1 cellular context compared by ENCODE assay signal in the genomic region with DNA sequence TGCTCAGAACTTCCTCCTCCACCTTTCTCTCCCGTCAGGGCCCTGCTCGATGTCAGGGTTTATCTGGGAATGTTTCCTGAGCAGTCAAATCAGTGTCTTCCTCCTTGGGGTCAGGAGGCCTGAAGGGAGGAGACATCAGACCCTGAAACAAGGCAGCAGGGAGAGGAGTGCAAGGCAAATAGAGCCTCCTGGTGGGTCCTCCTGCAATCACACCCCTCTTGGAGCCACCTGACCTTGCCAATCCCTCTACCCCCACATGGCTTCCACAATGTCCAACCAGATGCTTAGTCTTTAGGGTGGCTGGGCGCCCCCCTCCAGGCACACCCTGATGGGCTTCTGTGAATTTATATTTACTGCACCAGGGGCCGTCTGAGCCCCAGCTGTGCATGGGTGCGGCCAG.
TF ChIP-seq lines count a peak whose summit lies in the region.

No MANE protein-coding gene starts in this region.

TF ChIP-seq in GM23338, 12 proteins besides CTCF, POLR2A, EP300 and RAD21 (continued from another document):
- TF ChIP-seq, protein P1, sequence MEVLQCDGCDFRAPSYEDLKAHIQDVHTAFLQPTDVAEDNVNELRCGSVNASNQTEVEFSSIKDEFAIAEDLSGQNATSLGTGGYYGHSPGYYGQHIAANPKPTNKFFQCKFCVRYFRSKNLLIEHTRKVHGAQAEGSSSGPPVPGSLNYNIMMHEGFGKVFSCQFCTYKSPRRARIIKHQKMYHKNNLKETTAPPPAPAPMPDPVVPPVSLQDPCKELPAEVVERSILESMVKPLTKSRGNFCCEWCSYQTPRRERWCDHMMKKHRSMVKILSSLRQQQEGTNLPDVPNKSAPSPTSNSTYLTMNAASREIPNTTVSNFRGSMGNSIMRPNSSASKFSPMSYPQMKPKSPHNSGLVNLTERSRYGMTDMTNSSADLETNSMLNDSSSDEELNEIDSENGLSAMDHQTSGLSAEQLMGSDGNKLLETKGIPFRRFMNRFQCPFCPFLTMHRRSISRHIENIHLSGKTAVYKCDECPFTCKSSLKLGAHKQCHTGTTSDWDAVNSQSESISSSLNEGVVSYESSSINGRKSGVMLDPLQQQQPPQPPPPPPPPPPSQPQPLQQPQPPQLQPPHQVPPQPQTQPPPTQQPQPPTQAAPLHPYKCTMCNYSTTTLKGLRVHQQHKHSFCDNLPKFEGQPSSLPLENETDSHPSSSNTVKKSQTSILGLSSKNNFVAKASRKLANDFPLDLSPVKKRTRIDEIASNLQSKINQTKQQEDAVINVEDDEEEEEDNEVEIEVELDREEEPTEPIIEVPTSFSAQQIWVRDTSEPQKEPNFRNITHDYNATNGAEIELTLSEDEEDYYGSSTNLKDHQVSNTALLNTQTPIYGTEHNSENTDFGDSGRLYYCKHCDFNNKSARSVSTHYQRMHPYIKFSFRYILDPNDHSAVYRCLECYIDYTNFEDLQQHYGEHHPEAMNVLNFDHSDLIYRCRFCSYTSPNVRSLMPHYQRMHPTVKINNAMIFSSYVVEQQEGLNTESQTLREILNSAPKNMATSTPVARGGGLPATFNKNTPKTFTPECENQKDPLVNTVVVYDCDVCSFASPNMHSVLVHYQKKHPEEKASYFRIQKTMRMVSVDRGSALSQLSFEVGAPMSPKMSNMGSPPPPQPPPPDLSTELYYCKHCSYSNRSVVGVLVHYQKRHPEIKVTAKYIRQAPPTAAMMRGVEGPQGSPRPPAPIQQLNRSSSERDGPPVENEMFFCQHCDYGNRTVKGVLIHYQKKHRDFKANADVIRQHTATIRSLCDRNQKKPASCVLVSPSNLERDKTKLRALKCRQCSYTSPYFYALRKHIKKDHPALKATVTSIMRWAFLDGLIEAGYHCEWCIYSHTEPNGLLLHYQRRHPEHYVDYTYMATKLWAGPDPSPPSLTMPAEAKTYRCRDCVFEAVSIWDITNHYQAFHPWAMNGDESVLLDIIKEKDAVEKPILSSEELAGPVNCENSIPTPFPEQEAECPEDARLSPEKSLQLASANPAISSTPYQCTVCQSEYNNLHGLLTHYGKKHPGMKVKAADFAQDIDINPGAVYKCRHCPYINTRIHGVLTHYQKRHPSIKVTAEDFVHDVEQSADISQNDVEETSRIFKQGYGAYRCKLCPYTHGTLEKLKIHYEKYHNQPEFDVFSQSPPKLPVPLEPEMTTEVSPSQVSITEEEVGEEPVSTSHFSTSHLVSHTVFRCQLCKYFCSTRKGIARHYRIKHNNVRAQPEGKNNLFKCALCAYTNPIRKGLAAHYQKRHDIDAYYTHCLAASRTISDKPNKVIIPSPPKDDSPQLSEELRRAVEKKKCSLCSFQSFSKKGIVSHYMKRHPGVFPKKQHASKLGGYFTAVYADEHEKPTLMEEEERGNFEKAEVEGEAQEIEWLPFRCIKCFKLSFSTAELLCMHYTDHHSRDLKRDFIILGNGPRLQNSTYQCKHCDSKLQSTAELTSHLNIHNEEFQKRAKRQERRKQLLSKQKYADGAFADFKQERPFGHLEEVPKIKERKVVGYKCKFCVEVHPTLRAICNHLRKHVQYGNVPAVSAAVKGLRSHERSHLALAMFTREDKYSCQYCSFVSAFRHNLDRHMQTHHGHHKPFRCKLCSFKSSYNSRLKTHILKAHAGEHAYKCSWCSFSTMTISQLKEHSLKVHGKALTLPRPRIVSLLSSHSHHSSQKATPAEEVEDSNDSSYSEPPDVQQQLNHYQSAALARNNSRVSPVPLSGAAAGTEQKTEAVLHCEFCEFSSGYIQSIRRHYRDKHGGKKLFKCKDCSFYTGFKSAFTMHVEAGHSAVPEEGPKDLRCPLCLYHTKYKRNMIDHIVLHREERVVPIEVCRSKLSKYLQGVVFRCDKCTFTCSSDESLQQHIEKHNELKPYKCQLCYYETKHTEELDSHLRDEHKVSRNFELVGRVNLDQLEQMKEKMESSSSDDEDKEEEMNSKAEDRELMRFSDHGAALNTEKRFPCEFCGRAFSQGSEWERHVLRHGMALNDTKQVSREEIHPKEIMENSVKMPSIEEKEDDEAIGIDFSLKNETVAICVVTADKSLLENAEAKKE (CRISPR knock-in tag; IDR thresholded peaks at IDR 0.05), result no peak
- TF ChIP-seq NANOG (IDR thresholded peaks at IDR 0.05; ENCODE audit: borderline replicate concordance) (no peak), STAT1 (IDR thresholded peaks at IDR 0.05; ENCODE audit: unreplicated experiment) (no peak), JUNB (IDR thresholded peaks at IDR 0.05; ENCODE audit: unreplicated experiment) (no peak), EZH2 (IDR thresholded peaks at IDR 0.05; ENCODE audit: low read depth, unreplicated experiment) (no peak)
- TF ChIP-seq, protein P2, sequence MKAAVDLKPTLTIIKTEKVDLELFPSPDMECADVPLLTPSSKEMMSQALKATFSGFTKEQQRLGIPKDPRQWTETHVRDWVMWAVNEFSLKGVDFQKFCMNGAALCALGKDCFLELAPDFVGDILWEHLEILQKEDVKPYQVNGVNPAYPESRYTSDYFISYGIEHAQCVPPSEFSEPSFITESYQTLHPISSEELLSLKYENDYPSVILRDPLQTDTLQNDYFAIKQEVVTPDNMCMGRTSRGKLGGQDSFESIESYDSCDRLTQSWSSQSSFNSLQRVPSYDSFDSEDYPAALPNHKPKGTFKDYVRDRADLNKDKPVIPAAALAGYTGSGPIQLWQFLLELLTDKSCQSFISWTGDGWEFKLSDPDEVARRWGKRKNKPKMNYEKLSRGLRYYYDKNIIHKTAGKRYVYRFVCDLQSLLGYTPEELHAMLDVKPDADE (IDR thresholded peaks at IDR 0.05), result no peak
- TF ChIP-seq, protein P3, sequence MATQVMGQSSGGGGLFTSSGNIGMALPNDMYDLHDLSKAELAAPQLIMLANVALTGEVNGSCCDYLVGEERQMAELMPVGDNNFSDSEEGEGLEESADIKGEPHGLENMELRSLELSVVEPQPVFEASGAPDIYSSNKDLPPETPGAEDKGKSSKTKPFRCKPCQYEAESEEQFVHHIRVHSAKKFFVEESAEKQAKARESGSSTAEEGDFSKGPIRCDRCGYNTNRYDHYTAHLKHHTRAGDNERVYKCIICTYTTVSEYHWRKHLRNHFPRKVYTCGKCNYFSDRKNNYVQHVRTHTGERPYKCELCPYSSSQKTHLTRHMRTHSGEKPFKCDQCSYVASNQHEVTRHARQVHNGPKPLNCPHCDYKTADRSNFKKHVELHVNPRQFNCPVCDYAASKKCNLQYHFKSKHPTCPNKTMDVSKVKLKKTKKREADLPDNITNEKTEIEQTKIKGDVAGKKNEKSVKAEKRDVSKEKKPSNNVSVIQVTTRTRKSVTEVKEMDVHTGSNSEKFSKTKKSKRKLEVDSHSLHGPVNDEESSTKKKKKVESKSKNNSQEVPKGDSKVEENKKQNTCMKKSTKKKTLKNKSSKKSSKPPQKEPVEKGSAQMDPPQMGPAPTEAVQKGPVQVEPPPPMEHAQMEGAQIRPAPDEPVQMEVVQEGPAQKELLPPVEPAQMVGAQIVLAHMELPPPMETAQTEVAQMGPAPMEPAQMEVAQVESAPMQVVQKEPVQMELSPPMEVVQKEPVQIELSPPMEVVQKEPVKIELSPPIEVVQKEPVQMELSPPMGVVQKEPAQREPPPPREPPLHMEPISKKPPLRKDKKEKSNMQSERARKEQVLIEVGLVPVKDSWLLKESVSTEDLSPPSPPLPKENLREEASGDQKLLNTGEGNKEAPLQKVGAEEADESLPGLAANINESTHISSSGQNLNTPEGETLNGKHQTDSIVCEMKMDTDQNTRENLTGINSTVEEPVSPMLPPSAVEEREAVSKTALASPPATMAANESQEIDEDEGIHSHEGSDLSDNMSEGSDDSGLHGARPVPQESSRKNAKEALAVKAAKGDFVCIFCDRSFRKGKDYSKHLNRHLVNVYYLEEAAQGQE (IDR thresholded peaks at IDR 0.05; ENCODE audit: unreplicated experiment), result no peak
